Comparison of ENCODE assay signal across 1 cellular context in genomic region chr1:207751790-207752455, GRCh38.
TF ChIP-seq lines count a peak whose summit lies in the region.

Gene CD46 (plus strand): TSS chr1:207752054. CDS start chr1:207752213, 159 bp downstream.

TF ChIP-seq in HepG2, 621 proteins besides CTCF, POLR2A, EP300 and RAD21 (continued from another document and continues in another):
- TF ChIP-seq ZBTB14 (CRISPR knock-in tag; IDR thresholded peaks at IDR 0.05) (peak; percentile 1; the same call in 1 of the 2 replicates), KAT7 (CRISPR knock-in tag; IDR thresholded peaks at IDR 0.05; ENCODE audit: borderline replicate concordance) (peak; percentile 34; the same call in 1 of the 2 replicates), ZNF790 (CRISPR knock-in tag; IDR thresholded peaks at IDR 0.05; ENCODE audit: borderline replicate concordance) (peak; percentile 11; the same call in 1 of the 2 replicates), NR2F6 (IDR thresholded peaks at IDR 0.05) (peak; percentile 52), NR2F6 (CRISPR knock-in tag; IDR thresholded peaks at IDR 0.05) (peak; percentile 71), HNRNPLL (IDR thresholded peaks at IDR 0.05; ENCODE audit: low read depth, low read length, poor library complexity, severe bottlenecking) (peak; percentile 72), ZNF784 (CRISPR knock-in tag; IDR thresholded peaks at IDR 0.05; ENCODE audit: borderline replicate concordance) (no peak), ZNF138 (CRISPR knock-in tag; IDR thresholded peaks at IDR 0.05; ENCODE audit: low read depth) (peak; percentile 79), CSRNP2 (CRISPR knock-in tag; conservative IDR thresholded peaks at IDR 0.05; ENCODE audit: low read depth) (no peak), MAZ (IDR thresholded peaks at IDR 0.05; ENCODE audit: borderline replicate concordance, low read depth, low read length) (no peak), MAZ (CRISPR knock-in tag; IDR thresholded peaks at IDR 0.05; ENCODE audit: low read depth) (peak; percentile 66; the same call in 1 of the 2 replicates), FOXJ3 (CRISPR knock-in tag; IDR thresholded peaks at IDR 0.05; ENCODE audit: borderline replicate concordance) (no peak), SP2 (CRISPR knock-in tag; IDR thresholded peaks at IDR 0.05) (peak; percentile 56), ATF1 (CRISPR knock-in tag; IDR thresholded peaks at IDR 0.05) (peak; percentile 50; the same call in 1 of the 2 replicates), HOMEZ (CRISPR knock-in tag; IDR thresholded peaks at IDR 0.05; ENCODE audit: low read depth) (peak; percentile 50; the same call in 1 of the 2 replicates), MATR3 (CRISPR knock-in tag; IDR thresholded peaks at IDR 0.05) (no peak), IRF9 (CRISPR knock-in tag; IDR thresholded peaks at IDR 0.05; ENCODE audit: borderline replicate concordance) (no peak), FOSL2 (CRISPR knock-in tag; IDR thresholded peaks at IDR 0.05) (no peak), NR0B2 (CRISPR knock-in tag; IDR thresholded peaks at IDR 0.05) (no peak), MTF1 (CRISPR knock-in tag; IDR thresholded peaks at IDR 0.05) (no peak), ARID2 (CRISPR knock-in tag; IDR thresholded peaks at IDR 0.05; ENCODE audit: borderline replicate concordance) (peak; percentile 89), ZNF234 (CRISPR knock-in tag; conservative IDR thresholded peaks at IDR 0.05) (no peak), ZNF564 (CRISPR knock-in tag; IDR thresholded peaks at IDR 0.05) (peak; percentile 73; the same call in 1 of the 2 replicates), ZNF337 (CRISPR knock-in tag; IDR thresholded peaks at IDR 0.05; ENCODE audit: borderline replicate concordance, low read depth) (peak; percentile 80; the same call in 1 of the 2 replicates), KAT8 (CRISPR knock-in tag; IDR thresholded peaks at IDR 0.05) (peak; percentile 86), ZNF761 (CRISPR knock-in tag; conservative IDR thresholded peaks at IDR 0.05) (0 out of 2 replicates have a peak, but pooled peaks have one; percentile 14), NFE2L1 (CRISPR knock-in tag; IDR thresholded peaks at IDR 0.05; ENCODE audit: borderline replicate concordance) (no peak), ZNF749 (CRISPR knock-in tag; IDR thresholded peaks at IDR 0.05; ENCODE audit: borderline replicate concordance) (0 out of 2 replicates have a peak, but pooled peaks have one; percentile 38), SALL1 (CRISPR knock-in tag; IDR thresholded peaks at IDR 0.05) (peak; percentile 82), ZNF468 (CRISPR knock-in tag; IDR thresholded peaks at IDR 0.05) (no peak), IRF2 (CRISPR knock-in tag; IDR thresholded peaks at IDR 0.05) (peak; percentile 40), ZFP41 (CRISPR knock-in tag; IDR thresholded peaks at IDR 0.05; ENCODE audit: borderline replicate concordance) (no peak), MBD4 (IDR thresholded peaks at IDR 0.05; ENCODE audit: borderline replicate concordance, low read length) (no peak), CERS6 (CRISPR knock-in tag; IDR thresholded peaks at IDR 0.05) (no peak), POLR2AphosphoS2 (IDR thresholded peaks at IDR 0.05; ENCODE audit: low read depth, low read length) (no peak), NKX3-1 (CRISPR knock-in tag; IDR thresholded peaks at IDR 0.05) (no peak), SETDB1 (CRISPR knock-in tag; IDR thresholded peaks at IDR 0.05; ENCODE audit: borderline replicate concordance) (no peak), PITX1 (CRISPR knock-in tag; IDR thresholded peaks at IDR 0.05) (peak; percentile 51; the same call in 1 of the 2 replicates), NR1H2 (CRISPR knock-in tag; IDR thresholded peaks at IDR 0.05; ENCODE audit: borderline replicate concordance, low read depth) (no peak), SNAI1 (CRISPR knock-in tag; IDR thresholded peaks at IDR 0.05; ENCODE audit: borderline replicate concordance) (no peak), KLF12 (CRISPR knock-in tag; IDR thresholded peaks at IDR 0.05; ENCODE audit: borderline replicate concordance) (peak; percentile 64; the same call in 1 of the 2 replicates), NFYB (CRISPR knock-in tag; IDR thresholded peaks at IDR 0.05) (peak; percentile 94), ATF5 (CRISPR knock-in tag; IDR thresholded peaks at IDR 0.05; ENCODE audit: low read depth) (no peak), ZNF264 (CRISPR knock-in tag; IDR thresholded peaks at IDR 0.05) (0 out of 2 replicates have a peak, but pooled peaks have one; percentile 32), HDAC2 (CRISPR knock-in tag; IDR thresholded peaks at IDR 0.05) (peak; percentile 30; the same call in 1 of the 2 replicates), USF2 (IDR thresholded peaks at IDR 0.05; ENCODE audit: low read depth, low read length) (peak; percentile 85), USF2 (CRISPR knock-in tag; IDR thresholded peaks at IDR 0.05; ENCODE audit: borderline replicate concordance) (peak; percentile 92), ZNF484 (CRISPR knock-in tag; IDR thresholded peaks at IDR 0.05; ENCODE audit: borderline replicate concordance, low read depth) (no peak), KAT2B (IDR thresholded peaks at IDR 0.05; ENCODE audit: borderline replicate concordance, low read depth, low read length) (no peak), TEAD3 (CRISPR knock-in tag; optimal IDR thresholded peaks at IDR 0.05; ENCODE audit: borderline replicate concordance) (peak; percentile 33), MTERF4 (CRISPR knock-in tag; IDR thresholded peaks at IDR 0.05) (no peak), NFKB2 (CRISPR knock-in tag; IDR thresholded peaks at IDR 0.05; ENCODE audit: borderline replicate concordance) (peak; percentile 9; the same call in 1 of the 2 replicates), GABPB1 (CRISPR knock-in tag; IDR thresholded peaks at IDR 0.05) (peak; percentile 97), ZNF781 (CRISPR knock-in tag; IDR thresholded peaks at IDR 0.05; ENCODE audit: borderline replicate concordance, not compliant biosample characterization) (no peak)
